In the genomic region with DNA sequence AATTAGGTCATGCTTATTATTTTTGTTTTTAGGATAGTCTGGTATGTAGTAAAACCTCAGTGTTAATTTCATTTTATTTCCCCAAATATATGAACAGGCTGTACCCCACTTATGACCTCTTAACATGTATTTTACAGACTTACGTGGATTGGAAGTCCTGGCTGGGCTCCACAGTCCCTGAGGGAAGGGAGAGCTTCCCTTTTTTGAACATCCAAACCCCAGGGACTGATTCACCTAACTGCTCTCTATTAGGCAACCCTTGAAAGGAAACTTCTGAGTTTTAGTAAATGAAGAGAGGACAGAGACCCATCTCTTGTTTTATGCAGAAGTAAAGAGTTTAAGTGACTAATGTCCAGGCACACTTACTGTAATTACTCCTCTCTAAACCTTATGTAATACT, we compare ENCODE assay signal across 1 cellular context.
TF ChIP-seq lines count a peak whose summit lies in the region.

No MANE protein-coding gene starts in this region.

TF ChIP-seq in K562, 482 proteins besides CTCF, POLR2A, EP300 and RAD21 (continued from another document):
- TF ChIP-seq RBFOX2 (IDR thresholded peaks at IDR 0.05; ENCODE audit: low read depth, low read length) (no peak), ATF1 (CRISPR knock-in tag; IDR thresholded peaks at IDR 0.05) (no peak), ATF1 (tag; IDR thresholded peaks at IDR 0.05) (no peak), ZNF77 (CRISPR knock-in tag; IDR thresholded peaks at IDR 0.05) (no peak), BCL6 (CRISPR knock-in tag; IDR thresholded peaks at IDR 0.05) (no peak), ZNF79 (CRISPR knock-in tag; IDR thresholded peaks at IDR 0.05; ENCODE audit: low read depth) (no peak), ZNF766 (CRISPR knock-in tag; conservative IDR thresholded peaks at IDR 0.05) (no peak), SMARCA4 (IDR thresholded peaks at IDR 0.05) (no peak), MBD2 (IDR thresholded peaks at IDR 0.05; ENCODE audit: borderline replicate concordance, low read depth) (no peak), GTF3C2 (IDR thresholded peaks at IDR 0.05; ENCODE audit: borderline replicate concordance, extremely low read depth, insufficient read length) (no peak), BRF1 (IDR thresholded peaks at IDR 0.05; ENCODE audit: borderline replicate concordance, extremely low read depth, insufficient read length) (no peak)
- TF ChIP-seq, protein P1, sequence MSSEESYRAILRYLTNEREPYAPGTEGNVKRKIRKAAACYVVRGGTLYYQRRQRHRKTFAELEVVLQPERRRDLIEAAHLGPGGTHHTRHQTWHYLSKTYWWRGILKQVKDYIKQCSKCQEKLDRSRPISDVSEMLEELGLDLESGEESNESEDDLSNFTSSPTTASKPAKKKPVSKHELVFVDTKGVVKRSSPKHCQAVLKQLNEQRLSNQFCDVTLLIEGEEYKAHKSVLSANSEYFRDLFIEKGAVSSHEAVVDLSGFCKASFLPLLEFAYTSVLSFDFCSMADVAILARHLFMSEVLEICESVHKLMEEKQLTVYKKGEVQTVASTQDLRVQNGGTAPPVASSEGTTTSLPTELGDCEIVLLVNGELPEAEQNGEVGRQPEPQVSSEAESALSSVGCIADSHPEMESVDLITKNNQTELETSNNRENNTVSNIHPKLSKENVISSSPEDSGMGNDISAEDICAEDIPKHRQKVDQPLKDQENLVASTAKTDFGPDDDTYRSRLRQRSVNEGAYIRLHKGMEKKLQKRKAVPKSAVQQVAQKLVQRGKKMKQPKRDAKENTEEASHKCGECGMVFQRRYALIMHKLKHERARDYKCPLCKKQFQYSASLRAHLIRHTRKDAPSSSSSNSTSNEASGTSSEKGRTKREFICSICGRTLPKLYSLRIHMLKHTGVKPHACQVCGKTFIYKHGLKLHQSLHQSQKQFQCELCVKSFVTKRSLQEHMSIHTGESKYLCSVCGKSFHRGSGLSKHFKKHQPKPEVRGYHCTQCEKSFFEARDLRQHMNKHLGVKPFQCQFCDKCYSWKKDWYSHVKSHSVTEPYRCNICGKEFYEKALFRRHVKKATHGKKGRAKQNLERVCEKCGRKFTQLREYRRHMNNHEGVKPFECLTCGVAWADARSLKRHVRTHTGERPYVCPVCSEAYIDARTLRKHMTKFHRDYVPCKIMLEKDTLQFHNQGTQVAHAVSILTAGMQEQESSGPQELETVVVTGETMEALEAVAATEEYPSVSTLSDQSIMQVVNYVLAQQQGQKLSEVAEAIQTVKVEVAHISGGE (CRISPR knock-in tag; IDR thresholded peaks at IDR 0.05): no peak
